In genomic region chr2:197088694-197089093, GRCh38 we compare ENCODE assay signal across 9 cellular contexts.
A peak's percentile ranks its signal among the peaks of the same experiment; 100 is the strongest.
DNase-seq lines count a peak whose midpoint lies in the region; ATAC-seq and TF ChIP-seq lines count a peak whose summit lies in the region.
"Had no signal": no experiment of that assay in that cellular context is flagged by ENCODE, and none has a peak within 500 bp of the region (broad histone marks: within the 10 kb centered on the region; RNA-seq: fewer than 3 reads in every experiment).

No MANE protein-coding gene starts in this region.

- H3K4me1 ChIP-seq in HEK293 (ENCODE audit: control insufficient read depth, insufficient read depth, low read length) = peaks cover 10% of the 10 kb centered on the region

- intact Hi-C loops in sciatic nerve (cut with DNase I) = no loop called here

- H3K36me3 ChIP-seq in HEK293 (ENCODE audit: control insufficient read depth in 2 of 2, insufficient read depth in 1 of 2, low read length in 2 of 2) = no peaks in the 10 kb centered on the region

- CTCF ChIA-PET in HEK293 (lab: Yijun Ruan, JAX) = no interaction called here

- POLR2A ChIA-PET in HEK293 (lab: Yijun Ruan, JAX) = no interaction called here

- TF ChIP-seq CTCF in HEK293 (tag by site-specific recombination; IDR thresholded peaks at IDR 0.05) (no peak), fibroblast of mammary gland (conservative IDR thresholded peaks at IDR 0.05; ENCODE audit: control insufficient read depth, insufficient read depth, low read depth, low read length) (no peak)

- H3K4me3 ChIP-seq in HEK293 (ENCODE audit: low read depth, low read length) = no peak overlapping the region
- H3K4me3 ChIP-seq in fibroblast of mammary gland (ENCODE audit: control insufficient read depth, low read depth, low read length) = no peak overlapping the region

- no peak overlapping the region for H3K27ac ChIP-seq in HEK293 (ENCODE audit: extremely low read depth, low read depth, low read length)

- peak; percentile 34 for ATAC-seq in sciatic nerve
- ATAC-seq in GM21786 (IDR thresholded peaks at IDR 0.05; ENCODE audit: unreplicated experiment) = no peak

- DNase-seq in NCI-H446 treated with DMSO at 0.1 percent for 48 hours (lab: John Stamatoyannopoulos, UW) (peak; percentile 15), fibroblast of mammary gland (ENCODE audit: low read depth) (peak; percentile 69), sciatic nerve (ENCODE audit: low spot score) (no peak), LoVo (ENCODE audit: low spot score) (no peak), NCI-H2081 treated with DMSO at 0.1 percent for 48 hours (lab: John Stamatoyannopoulos, UW) (no peak)
- DNase-seq: activated CD8-positive, alpha-beta memory T cell treated with anti-CD3 and anti-CD28 coated beads, Interleukin-2, amount 50 U/mL, for 48 hours; substantia nigra had no signal

- H3K9me3 ChIP-seq in HEK293 (ENCODE audit: control insufficient read depth, insufficient read depth, low read depth, low read length) = no peaks in the 10 kb centered on the region

TF ChIP-seq in HEK293, 187 proteins besides CTCF, POLR2A, EP300 and RAD21:
- TF ChIP-seq KLF16 (tag by site-specific recombination; IDR thresholded peaks at IDR 0.05) (no peak), ZBTB26 (tag by site-specific recombination; optimal IDR thresholded peaks at IDR 0.05) (no peak), ZNF335 (tag by site-specific recombination; conservative IDR thresholded peaks at IDR 0.05) (peak; percentile 94), PRDM6 (tag by site-specific recombination; IDR thresholded peaks at IDR 0.05) (peak; percentile 75), ZSCAN23 (tag by site-specific recombination; IDR thresholded peaks at IDR 0.05) (no peak)

Comparison
In these comparisons a context has a peak if more than half of its experiments do, and no peak if none do; other contexts are left out.
1. DNase-seq: peak in NCI-H446 treated with DMSO at 0.1 percent for 48 hours (single experiment) and fibroblast of mammary gland (single experiment); none in sciatic nerve (single experiment), LoVo (single experiment) and NCI-H2081 treated with DMSO at 0.1 percent for 48 hours (single experiment).